Comparison of ENCODE assay signal across 8 cellular contexts in genomic region chr16:78002915-78003538, GRCh38. TPM values are rescaled to one million over a fixed set of nuclear protein-coding genes. Genes with fewer than 3 reads are reported as not detected.
DNase-seq lines count a peak whose midpoint lies in the region; ATAC-seq and TF ChIP-seq lines count a peak whose summit lies in the region.

No MANE protein-coding gene starts in this region.

- no peaks in the 10 kb centered on the region for H3K4me1 Mint-ChIP-seq in chondrocyte (ENCODE audit: low read depth)

- DNase-seq in BE2C (peak; percentile 85), NCI-H226 (peak; percentile 64), chondrocyte (ENCODE audit: low spot score) (no peak), left lobe of liver (ENCODE audit: low spot score) (peak; percentile 79)
- DNase-seq in activated CD4-positive, CD25-positive, alpha-beta regulatory T cell treated with anti-CD3 and anti-CD28 coated beads, Interleukin-2, amount 50 U/mL, for 16 hours (ENCODE audit: low read depth, low spot score), result peak; percentile 21
- DNase-seq in stimulated activated CD4-positive, alpha-beta T cell treated with anti-CD3 and anti-CD28 coated beads, Interleukin-4, amount 100 ng/mL, for 24 hours, result peak; percentile 74

- H3K4me1 ChIP-seq in BE2C, result no peaks in the 10 kb centered on the region

- H3K4me3 ChIP-seq in BE2C (ENCODE audit: low read depth, low read length), result no peak overlapping the region

- H3K4me3 Mint-ChIP-seq in chondrocyte (ENCODE audit: unreplicated experiment), result no peak overlapping the region

- ATAC-seq in GM19035 (IDR thresholded peaks at IDR 0.05; ENCODE audit: unreplicated experiment) (peak; percentile 99), HG03175 (IDR thresholded peaks at IDR 0.05; ENCODE audit: unreplicated experiment) (peak; percentile 99), left lobe of liver (peak; percentile 99)

- no peaks in the 10 kb centered on the region for H3K9me3 ChIP-seq in BE2C

- TF ChIP-seq CTCF in BE2C (IDR thresholded peaks at IDR 0.05; ENCODE audit: low read depth, low read length), result peak; percentile 84
- peak; percentile 83 for TF ChIP-seq CTCF in chondrocyte (IDR thresholded peaks at IDR 0.05)

- no peaks in the 10 kb centered on the region for H3K27me3 ChIP-seq in BE2C

- H3K27ac Mint-ChIP-seq in chondrocyte (ENCODE audit: unreplicated experiment), result no peak overlapping the region

- H3K9me3 Mint-ChIP-seq in chondrocyte (ENCODE audit: low read depth), result no peaks in the 10 kb centered on the region

- H3K27me3 Mint-ChIP-seq in chondrocyte (ENCODE audit: low read depth), result no peaks in the 10 kb centered on the region

- H3K36me3 ChIP-seq in BE2C, result no peaks in the 10 kb centered on the region

- H3K36me3 Mint-ChIP-seq in chondrocyte (ENCODE audit: low read depth), result no peaks in the 10 kb centered on the region

RNA-seq across cellular contexts. Expression of gene CLEC3A, which starts 19.3 kb away (rescaled TPM):
- polyA plus RNA-seq in BE2C (2012; ENCODE audit: insufficient read depth, insufficient read length, low read depth), result not detected
- total RNA-seq in chondrocyte (not detected in 3 replicates), left lobe of liver (not detected)
